In genomic region chr17:62791235-62792121, GRCh38 we compare ENCODE assay signal across 10 cellular contexts. TPM values are rescaled to one million over a fixed set of nuclear protein-coding genes. Genes with fewer than 3 reads are reported as not detected.
DNase-seq lines count a peak whose midpoint lies in the region; TF ChIP-seq lines count a peak whose summit lies in the region.
"Had no signal": no experiment of that assay in that cellular context is flagged by ENCODE, and none has a peak within 500 bp of the region (broad histone marks: within the 10 kb centered on the region; RNA-seq: fewer than 3 reads in every experiment).

No MANE protein-coding gene starts in this region.

- H3K9me3 Mint-ChIP-seq in immature natural killer cell: peaks cover 7 to 14% (median 10%) of the 10 kb centered on the region in 6 donors

- peak overlapping the region in 2 of 5 donors; percentile 3 to 33 for H3K4me3 Mint-ChIP-seq in immature natural killer cell

- peak; percentile 78 for DNase-seq in AG08396 (ENCODE audit: low spot score)
- peak; percentile 72 for DNase-seq in HS-27A (ENCODE audit: low read depth)
- DNase-seq in WERI-Rb-1: peak; percentile 0
- peak; percentile 69 for DNase-seq in kidney glomerular epithelial cell (lab: John Stamatoyannopoulos, UW)
- no peak for DNase-seq in immature natural killer cell
- no peak for DNase-seq in stimulated activated naive CD4-positive, alpha-beta T cell (lab: John Stamatoyannopoulos, UW)
- DNase-seq in iPS-NIHi7 (ENCODE audit: extremely low spot score): no peak
- DNase-seq in HK-2 (ENCODE audit: unreplicated experiment): no peak
- DNase-seq: DMS79 treated with DMSO at 0.1 percent for 48 hours had no signal

- no peaks in the 10 kb centered on the region for H3K27me3 ChIP-seq in WERI-Rb-1 (ENCODE audit: insufficient read depth, low read depth, severe bottlenecking)

- H3K36me3 ChIP-seq in WERI-Rb-1: no peaks in the 10 kb centered on the region

- H3K36me3 Mint-ChIP-seq in immature natural killer cell: no peaks in the 10 kb centered on the region

- peaks cover 21% of the 10 kb centered on the region in 2 donors for H3K4me1 Mint-ChIP-seq in immature natural killer cell

- H3K4me3 ChIP-seq in WERI-Rb-1 (ENCODE audit: low read depth, low read length): no peak overlapping the region

- H3K27ac Mint-ChIP-seq in immature natural killer cell: peak overlapping the region in 2 of 6 donors; percentile 2 to 8
- H3K27ac Mint-ChIP-seq: activated T-helper 2 cell treated with anti-CD3 and anti-CD28 coated beads, Interferon-gamma antibody, Interleukin-2, Interleukin-4, amounts not matched to agents 10 μg/mL and 5 μg/mL and 100 μg/mL, durations not matched to agents 14 hours and 24 hours and 36 hours had no signal

- no peak for TF ChIP-seq CTCF in WERI-Rb-1 (IDR thresholded peaks at IDR 0.05; ENCODE audit: low read depth, low read length)

- H3K27me3 Mint-ChIP-seq in immature natural killer cell (ENCODE audit: low read depth in 3 of 3): peaks cover 29 to 42% (median 40%) of the 10 kb centered on the region in 3 donors

- no peak overlapping the region for H3K27ac ChIP-seq in WERI-Rb-1

- no peaks in the 10 kb centered on the region for H3K9me3 ChIP-seq in WERI-Rb-1 (ENCODE audit: severe bottlenecking)

RNA-seq across cellular contexts. Expression of gene MARCHF10, which starts 16.6 kb away (rescaled TPM):
- polyA plus RNA-seq in immature natural killer cell: 1 to 10 TPM; 1.8 to 2.1 (median 2.0) TPM

Comparison
In these comparisons a context has a peak if more than half of its experiments do, and no peak if none do; other contexts are left out.
1. DNase-seq: peak in AG08396 (single experiment), HS-27A (single experiment), WERI-Rb-1 (single experiment) and kidney glomerular epithelial cell (single experiment); none in immature natural killer cell (0 of 3), stimulated activated naive CD4-positive, alpha-beta T cell (0 of 6), iPS-NIHi7 (single experiment) and HK-2 (single experiment).